25 cellular contexts compared by ENCODE assay signal in genomic region chr11:28482666-28483065, GRCh38.
"Had no signal": no experiment of that assay in that cellular context is flagged by ENCODE, and none has a peak within 500 bp of the region (broad histone marks: within the 10 kb centered on the region; RNA-seq: fewer than 3 reads in every experiment).

No MANE protein-coding gene starts in this region.

- H3K27me3 ChIP-seq: esophagus squamous epithelium, gastrocnemius medialis, heart right ventricle, left lung had no signal

- H3K27ac Mint-ChIP-seq: dendritic cell treated with granulocyte-macrophage colony-stimulating factor and Interleukin-4, amounts not matched to agents 40 ng/mL and 50 ng/mL, for 4 days; effector memory CD8-positive, alpha-beta T cell; endodermal cell; mesothelial cell of epicardium; naive thymus-derived CD8-positive, alpha-beta T cell had no signal

- H3K9me3 Mint-ChIP-seq: endodermal cell; mesothelial cell of epicardium; naive B cell; naive thymus-derived CD8-positive, alpha-beta T cell had no signal

- H3K27ac ChIP-seq: epithelial cell of prostate, esophagus squamous epithelium, gastrocnemius medialis, heart right ventricle, left lung, lower lobe of right lung had no signal

- H3K4me3 ChIP-seq: esophagus squamous epithelium, gastrocnemius medialis, heart right ventricle, left lung, lower lobe of right lung, mucosa of descending colon had no signal

- ATAC-seq: effector memory CD8-positive, alpha-beta T cell; esophagus mucosa; gastrocnemius medialis; heart right ventricle; left cardiac atrium; left lung; left ventricle myocardium superior; lower lobe of right lung; mucosa of descending colon; naive thymus-derived CD8-positive, alpha-beta T cell had no signal

- DNase-seq: cortex of kidney; effector CD8-positive, alpha-beta T cell; effector memory CD8-positive, alpha-beta T cell; endodermal cell; erythroblast; esophagus squamous epithelium; foreskin fibroblast; foreskin melanocyte; gastrocnemius medialis; glutamatergic neuron; head of caudate nucleus; heart right ventricle; hippocampal formation; left cardiac atrium; left lung; left ventricle myocardium superior; lower lobe of right lung; mesenchymal stem cell; mucosa of descending colon; naive B cell; naive thymus-derived CD8-positive, alpha-beta T cell had no signal

- H3K4me1 ChIP-seq: esophagus squamous epithelium, heart right ventricle, left lung, lower lobe of right lung had no signal

- H3K27me3 Mint-ChIP-seq: dendritic cell treated with granulocyte-macrophage colony-stimulating factor and Interleukin-4, amounts not matched to agents 40 ng/mL and 50 ng/mL, for 4 days; effector memory CD8-positive, alpha-beta T cell; naive B cell had no signal

- H3K9me3 ChIP-seq: esophagus squamous epithelium, gastrocnemius medialis, heart right ventricle, left lung, lower lobe of right lung, mucosa of descending colon had no signal

- H3K4me1 Mint-ChIP-seq: endodermal cell; naive B cell; naive thymus-derived CD8-positive, alpha-beta T cell had no signal

- H3K4me3 Mint-ChIP-seq: dendritic cell treated with granulocyte-macrophage colony-stimulating factor and Interleukin-4, amounts not matched to agents 40 ng/mL and 50 ng/mL, for 4 days; effector memory CD8-positive, alpha-beta T cell; endodermal cell; mesothelial cell of epicardium; naive B cell; naive thymus-derived CD8-positive, alpha-beta T cell had no signal

- H3K36me3 ChIP-seq: esophagus squamous epithelium, gastrocnemius medialis, heart right ventricle, left lung, lower lobe of right lung had no signal

- H3K36me3 Mint-ChIP-seq: mesothelial cell of epicardium; naive B cell; naive thymus-derived CD8-positive, alpha-beta T cell had no signal
